24 cellular contexts compared by ENCODE assay signal in the genomic region with DNA sequence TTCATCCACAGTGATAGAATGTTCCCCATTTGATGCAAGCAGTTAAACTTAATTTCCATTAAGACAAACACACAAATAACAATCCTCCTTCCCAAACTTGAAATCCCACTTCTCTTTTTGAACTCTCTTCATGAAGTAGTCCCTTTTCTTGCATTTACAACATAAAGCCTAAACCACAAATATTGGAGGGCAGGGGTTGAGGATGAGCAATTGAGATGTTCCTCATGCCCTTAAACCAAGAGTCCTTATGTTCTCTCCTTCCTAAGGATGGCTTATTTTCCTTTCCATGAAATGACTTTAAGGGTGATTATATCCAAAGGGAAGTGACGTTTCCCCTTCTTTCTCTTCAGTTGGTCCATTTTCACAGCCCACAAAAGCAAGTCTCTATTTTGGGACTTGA.
"Had no signal": no experiment of that assay in that cellular context is flagged by ENCODE, and none has a peak within 500 bp of the region (broad histone marks: within the 10 kb centered on the region; RNA-seq: fewer than 3 reads in every experiment).

No MANE protein-coding gene starts in this region.

- H3K4me1 Mint-ChIP-seq: activated naive CD4-positive, alpha-beta T cell treated with anti-CD3 and anti-CD28 coated beads, Interleukin-2, amount 10 ng/mL, durations not matched to agents 7 days and 5 days had no signal

- H3K4me3 Mint-ChIP-seq: activated CD4-positive, alpha-beta T cell treated with anti-CD3 and anti-CD28 coated beads for 36 hours; activated CD8-positive, alpha-beta T cell treated with anti-CD3 and anti-CD28 coated beads for 36 hours; activated naive CD4-positive, alpha-beta T cell treated with anti-CD3 and anti-CD28 coated beads, Interleukin-2, amount 10 ng/mL, durations not matched to agents 7 days and 5 days; activated naive CD8-positive, alpha-beta T cell treated with anti-CD3 and anti-CD28 coated beads for 36 hours; activated T-cell treated with anti-CD3 and anti-CD28 coated beads, Interleukin-2, amount 50 U/mL, for 72 hours; T-cell had no signal

- H3K4me3 ChIP-seq: MG63, PC-9, SK-N-MC had no signal

- H3K27ac ChIP-seq: PC-9, SK-N-MC, VCaP had no signal

- H3K9me3 ChIP-seq: MG63 had no signal

- DNase-seq: activated CD4-positive, alpha-beta T cell treated with anti-CD3 and anti-CD28 coated beads for 36 hours; activated CD4-positive, alpha-beta T cell treated with anti-CD3 and anti-CD28 coated beads, Interleukin-2, amount 50 U/mL, for 1 hour; activated CD4-positive, CD25-positive, alpha-beta regulatory T cell; activated CD8-positive, alpha-beta memory T cell treated with anti-CD3 and anti-CD28 coated beads, Interleukin-2, amount 50 U/mL, for 4 hours; activated CD8-positive, alpha-beta T cell treated with anti-CD3 and anti-CD28 coated beads for 36 hours; activated gamma-delta T cell treated with Interleukin-2 at 50 U/mL for 16 hours; activated naive CD4-positive, alpha-beta T cell treated with anti-CD3 and anti-CD28 coated beads, Interleukin-2, amount 10 ng/mL, durations not matched to agents 7 days and 5 days; activated naive CD8-positive, alpha-beta T cell treated with anti-CD3 and anti-CD28 coated beads for 36 hours; activated T-cell treated with anti-CD3 and anti-CD28 coated beads, Interleukin-2, amount 50 U/mL, for 72 hours; anterior cingulate cortex; caudate nucleus; MG63; NCI-H1092; NCI-H1930; NCI-H510A; NCI-H526 treated with DMSO at 0.1 percent for 48 hours; NCI-H82; PC-9; T-cell; T-helper 2 cell; T1000 had no signal

- H3K27me3 ChIP-seq: MG63 had no signal

- H3K36me3 ChIP-seq: MG63 had no signal

- H3K27me3 Mint-ChIP-seq: activated CD4-positive, alpha-beta T cell treated with anti-CD3 and anti-CD28 coated beads for 36 hours; activated CD8-positive, alpha-beta T cell treated with anti-CD3 and anti-CD28 coated beads for 36 hours; activated naive CD4-positive, alpha-beta T cell treated with anti-CD3 and anti-CD28 coated beads, Interleukin-2, amount 10 ng/mL, durations not matched to agents 7 days and 5 days; activated naive CD8-positive, alpha-beta T cell treated with anti-CD3 and anti-CD28 coated beads for 36 hours; T-cell had no signal

- H3K4me2 ChIP-seq: PC-9 had no signal

- H2AFZ ChIP-seq: PC-9 had no signal

- H3K27ac Mint-ChIP-seq: activated CD4-positive, alpha-beta T cell treated with anti-CD3 and anti-CD28 coated beads for 36 hours; activated CD8-positive, alpha-beta T cell treated with anti-CD3 and anti-CD28 coated beads for 36 hours; activated naive CD4-positive, alpha-beta T cell treated with anti-CD3 and anti-CD28 coated beads, Interleukin-2, amount 10 ng/mL, durations not matched to agents 7 days and 5 days; activated naive CD8-positive, alpha-beta T cell treated with anti-CD3 and anti-CD28 coated beads for 36 hours; activated T-cell treated with anti-CD3 and anti-CD28 coated beads, Interleukin-2, amount 50 U/mL, for 72 hours; activated T-helper 2 cell treated with anti-CD3 and anti-CD28 coated beads, Interferon-gamma antibody, Interleukin-2, Interleukin-4, amounts not matched to agents 10 μg/mL and 5 μg/mL and 100 μg/mL, durations not matched to agents 14 hours and 24 hours and 36 hours; T-cell had no signal

- H3K9me3 Mint-ChIP-seq: activated CD8-positive, alpha-beta T cell treated with anti-CD3 and anti-CD28 coated beads for 36 hours; activated naive CD4-positive, alpha-beta T cell treated with anti-CD3 and anti-CD28 coated beads, Interleukin-2, amount 10 ng/mL, durations not matched to agents 7 days and 5 days; activated naive CD8-positive, alpha-beta T cell treated with anti-CD3 and anti-CD28 coated beads for 36 hours; activated T-cell treated with anti-CD3 and anti-CD28 coated beads, Interleukin-2, amount 50 U/mL, for 72 hours; activated T-helper 2 cell treated with anti-CD3 and anti-CD28 coated beads, Interferon-gamma antibody, Interleukin-2, Interleukin-4, amounts not matched to agents 10 μg/mL and 5 μg/mL and 100 μg/mL, durations not matched to agents 14 hours and 24 hours and 36 hours; T-cell had no signal

- H3K36me3 Mint-ChIP-seq: activated naive CD8-positive, alpha-beta T cell treated with anti-CD3 and anti-CD28 coated beads for 36 hours had no signal
